ENCODE assay signal across 28 cellular contexts in genomic region chr22:28585324-28585723, GRCh38.
"Had no signal": no experiment of that assay in that cellular context is flagged by ENCODE, and none has a peak within 500 bp of the region (broad histone marks: within the 10 kb centered on the region; RNA-seq: fewer than 3 reads in every experiment).

No MANE protein-coding gene starts in this region.

- DNase-seq: activated CD4-positive, alpha-beta memory T cell treated with anti-CD3 and anti-CD28 coated beads, Interleukin-2, amount 10 ng/mL, durations not matched to agents 7 days and 5 days; activated CD4-positive, alpha-beta T cell treated with anti-CD3 and anti-CD28 coated beads for 1 hour; activated CD4-positive, alpha-beta T cell treated with anti-CD3 and anti-CD28 coated beads for 4 hours; activated CD4-positive, alpha-beta T cell treated with anti-CD3 and anti-CD28 coated beads, Interleukin-2, amount 10 ng/mL, durations not matched to agents 7 days and 5 days; activated CD4-positive, alpha-beta T cell treated with anti-CD3 and anti-CD28 coated beads, Interleukin-2, amount 50 U/mL, for 4 hours; activated effector memory CD4-positive, alpha-beta T cell treated with anti-CD3 and anti-CD28 coated beads, Interleukin-2, amount 50 U/mL, for 16 hours; activated naive CD4-positive, alpha-beta T cell treated with anti-CD3 and anti-CD28 coated beads for 36 hours; activated naive CD8-positive, alpha-beta T cell treated with anti-CD3 and anti-CD28 coated beads for 36 hours; activated naive CD8-positive, alpha-beta T cell treated with anti-CD3 and anti-CD28 coated beads, Interleukin-2, amount 50 U/mL, for 24 hours; activated T-cell treated with anti-CD3 and anti-CD28 coated beads, Interleukin-2, amount 50 U/mL, for 4 hours; adrenal gland; central memory CD4-positive, alpha-beta T cell; cerebellar nuclear complex; colonic mucosa; effector CD8-positive, alpha-beta T cell; erythroblast; foreskin keratinocyte; gastrocnemius medialis; glutamatergic neuron; heart left ventricle; T-helper 2 cell had no signal

- H3K4me3 Mint-ChIP-seq: activated CD4-positive, alpha-beta memory T cell treated with anti-CD3 and anti-CD28 coated beads, Interleukin-2, amount 10 ng/mL, durations not matched to agents 7 days and 5 days; activated CD4-positive, alpha-beta T cell treated with anti-CD3 and anti-CD28 coated beads, Interleukin-2, amount 10 ng/mL, durations not matched to agents 7 days and 5 days; activated naive CD4-positive, alpha-beta T cell treated with anti-CD3 and anti-CD28 coated beads for 36 hours; activated naive CD4-positive, alpha-beta T cell treated with anti-CD3 and anti-CD28 coated beads, Interleukin-2, amount 50 U/mL, for 24 hours; activated naive CD8-positive, alpha-beta T cell treated with anti-CD3 and anti-CD28 coated beads for 36 hours; activated naive CD8-positive, alpha-beta T cell treated with anti-CD3 and anti-CD28 coated beads, Interleukin-2, amount 50 U/mL, for 24 hours; activated T-cell treated with anti-CD3 and anti-CD28 coated beads, Interleukin-2, amount 50 U/mL, for 4 hours; activated T-helper 17 cell treated with anti-CD3 and anti-CD28 coated beads, Interleukin-2, amount 50 U/mL, for 72 hours; brain had no signal

- H3K9me3 Mint-ChIP-seq: activated CD4-positive, alpha-beta memory T cell treated with anti-CD3 and anti-CD28 coated beads, Interleukin-2, amount 10 ng/mL, durations not matched to agents 7 days and 5 days; activated CD4-positive, alpha-beta T cell treated with anti-CD3 and anti-CD28 coated beads, Interleukin-2, amount 10 ng/mL, durations not matched to agents 7 days and 5 days; activated naive CD4-positive, alpha-beta T cell treated with anti-CD3 and anti-CD28 coated beads for 36 hours; activated naive CD4-positive, alpha-beta T cell treated with anti-CD3 and anti-CD28 coated beads, Interleukin-2, amount 50 U/mL, for 24 hours; activated naive CD8-positive, alpha-beta T cell treated with anti-CD3 and anti-CD28 coated beads for 36 hours; activated naive CD8-positive, alpha-beta T cell treated with anti-CD3 and anti-CD28 coated beads, Interleukin-2, amount 50 U/mL, for 24 hours; activated T-cell treated with anti-CD3 and anti-CD28 coated beads, Interleukin-2, amount 50 U/mL, for 4 hours; activated T-helper 17 cell treated with anti-CD3 and anti-CD28 coated beads, Interleukin-2, amount 50 U/mL, for 72 hours; brain had no signal

- H3K27ac ChIP-seq: adrenal gland, ascending aorta, breast epithelium, cardiac muscle cell, colonic mucosa, esophagus muscularis mucosa, foreskin keratinocyte, gastrocnemius medialis, heart left ventricle had no signal

- H3K27me3 ChIP-seq: adrenal gland, ascending aorta, breast epithelium, cardiac muscle cell, colonic mucosa, esophagus muscularis mucosa, foreskin keratinocyte, gastrocnemius medialis, heart left ventricle had no signal

- H3K27me3 Mint-ChIP-seq: brain had no signal

- H3K27ac Mint-ChIP-seq: activated CD4-positive, alpha-beta memory T cell treated with anti-CD3 and anti-CD28 coated beads, Interleukin-2, amount 10 ng/mL, durations not matched to agents 7 days and 5 days; activated CD4-positive, alpha-beta T cell treated with anti-CD3 and anti-CD28 coated beads, Interleukin-2, amount 10 ng/mL, durations not matched to agents 7 days and 5 days; activated naive CD4-positive, alpha-beta T cell treated with anti-CD3 and anti-CD28 coated beads for 36 hours; activated naive CD4-positive, alpha-beta T cell treated with anti-CD3 and anti-CD28 coated beads, Interleukin-2, amount 50 U/mL, for 24 hours; activated naive CD8-positive, alpha-beta T cell treated with anti-CD3 and anti-CD28 coated beads for 36 hours; activated naive CD8-positive, alpha-beta T cell treated with anti-CD3 and anti-CD28 coated beads, Interleukin-2, amount 50 U/mL, for 24 hours; activated T-helper 17 cell treated with anti-CD3 and anti-CD28 coated beads, Interleukin-2, amount 50 U/mL, for 72 hours; brain had no signal

- H3K4me3 ChIP-seq: adrenal gland, ascending aorta, breast epithelium, cardiac muscle cell, colonic mucosa, esophagus muscularis mucosa, gastrocnemius medialis, heart left ventricle had no signal

- H3K4me1 ChIP-seq: adrenal gland, ascending aorta, breast epithelium, colonic mucosa, foreskin keratinocyte, gastrocnemius medialis had no signal

- ATAC-seq: activated naive CD8-positive, alpha-beta T cell treated with anti-CD3 and anti-CD28 coated beads, Interleukin-2, amount 50 U/mL, for 24 hours; activated T-cell treated with anti-CD3 and anti-CD28 coated beads, Interleukin-2, amount 50 U/mL, for 4 hours; activated T-helper 17 cell treated with anti-CD3 and anti-CD28 coated beads, Interleukin-2, amount 50 U/mL, for 72 hours; foreskin keratinocyte; gastrocnemius medialis; heart left ventricle had no signal

- H3K9me3 ChIP-seq: adrenal gland, ascending aorta, breast epithelium, colonic mucosa, esophagus muscularis mucosa, gastrocnemius medialis, heart left ventricle had no signal

- H3K4me1 Mint-ChIP-seq: activated CD4-positive, alpha-beta memory T cell treated with anti-CD3 and anti-CD28 coated beads, Interleukin-2, amount 10 ng/mL, durations not matched to agents 7 days and 5 days; activated CD4-positive, alpha-beta T cell treated with anti-CD3 and anti-CD28 coated beads, Interleukin-2, amount 10 ng/mL, durations not matched to agents 7 days and 5 days; activated naive CD4-positive, alpha-beta T cell treated with anti-CD3 and anti-CD28 coated beads, Interleukin-2, amount 50 U/mL, for 24 hours; activated naive CD8-positive, alpha-beta T cell treated with anti-CD3 and anti-CD28 coated beads, Interleukin-2, amount 50 U/mL, for 24 hours; activated T-helper 17 cell treated with anti-CD3 and anti-CD28 coated beads, Interleukin-2, amount 50 U/mL, for 72 hours had no signal

- H3K36me3 Mint-ChIP-seq: activated naive CD4-positive, alpha-beta T cell treated with anti-CD3 and anti-CD28 coated beads, Interleukin-2, amount 50 U/mL, for 24 hours; activated naive CD8-positive, alpha-beta T cell treated with anti-CD3 and anti-CD28 coated beads for 36 hours; brain had no signal

- H3K36me3 ChIP-seq: adrenal gland, ascending aorta, breast epithelium, cardiac muscle cell, colonic mucosa, esophagus muscularis mucosa, gastrocnemius medialis, heart left ventricle had no signal
